17 cellular contexts compared by ENCODE assay signal in the genomic region with DNA sequence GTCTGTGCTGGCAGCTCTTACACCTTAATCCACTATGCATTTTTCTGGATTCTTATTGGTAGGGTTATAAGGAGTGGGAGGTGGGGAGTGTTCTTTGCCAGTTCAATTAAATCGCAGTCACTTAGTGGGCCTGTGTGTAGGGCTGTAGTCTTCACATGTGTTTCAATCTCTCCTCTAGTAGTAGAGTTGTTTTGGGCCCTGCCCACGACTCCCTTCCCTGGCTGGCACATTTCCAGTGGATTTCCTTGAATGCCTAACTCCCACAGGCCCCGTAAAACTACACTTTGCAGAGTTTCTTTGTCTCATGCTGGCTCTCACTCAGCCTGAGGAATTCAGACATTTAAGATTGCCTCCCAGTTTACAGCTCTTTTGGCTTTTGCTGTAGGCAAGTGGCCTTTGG.
DNase-seq lines count a peak whose midpoint lies in the region; ATAC-seq, FAIRE-seq and TF ChIP-seq lines count a peak whose summit lies in the region.
"Had no signal": no experiment of that assay in that cellular context is flagged by ENCODE, and none has a peak within 500 bp of the region (broad histone marks: within the 10 kb centered on the region; RNA-seq: fewer than 3 reads in every experiment).

No MANE protein-coding gene starts in this region.

- no peak overlapping the region for H3K4ac ChIP-seq in mesendoderm (ENCODE audit: low read depth, low read length)

- H3K23ac ChIP-seq in mesendoderm (ENCODE audit: low read length): no peak overlapping the region

- in situ Hi-C loops in astrocyte of the spinal cord (cut with HindIII; ENCODE audit: low sequenced_read_pairs): no loop called here

- intact Hi-C loops in colonic mucosa (cut with DNase I): no loop called here

- H3K56ac ChIP-seq in mesendoderm (ENCODE audit: low read length): peak overlapping the region; percentile 47

- no peaks in the 10 kb centered on the region for H3K36me3 ChIP-seq in BJ (ENCODE audit: control insufficient read depth, insufficient read depth, low read length)
- no peaks in the 10 kb centered on the region for H3K36me3 ChIP-seq in mesendoderm (ENCODE audit: control insufficient read depth, insufficient read depth, low read length)
- no peaks in the 10 kb centered on the region for H3K36me3 ChIP-seq in colonic mucosa

- H2BK5ac ChIP-seq in mesendoderm (ENCODE audit: low read length): no peak overlapping the region

- WGBS in mesendoderm (ENCODE audit: extremely low coverage, insufficient coverage, low lambda C conversion rate): no CpG with 5 or more reads among the region's 3 CpGs

- H3K4me2 ChIP-seq in mesendoderm (ENCODE audit: low read length): no peak overlapping the region

- H2BK15ac ChIP-seq in mesendoderm (replicated peaks; ENCODE audit: low read depth): no peak overlapping the region

- no peaks in the 10 kb centered on the region for H3K79me2 ChIP-seq in mesendoderm (ENCODE audit: control insufficient read depth, insufficient read depth, low read length)

- H3K9me3 ChIP-seq in colonic mucosa: no peaks in the 10 kb centered on the region

- H4K8ac ChIP-seq in mesendoderm (ENCODE audit: low read depth, low read length): no peak overlapping the region

- CTCF ChIA-PET in BJ (lab: Yijun Ruan, JAX): no interaction called here

- H3K18ac ChIP-seq in mesendoderm (ENCODE audit: low read length): no peak overlapping the region

- H3K27ac ChIP-seq in mesendoderm (ENCODE audit: low read depth, low read length) (no peak overlapping the region), colonic mucosa (no peak overlapping the region)

- no peak for FAIRE-seq in HTR-8/SVneo (lab: Jason Lieb, UNC)
- FAIRE-seq: frontal cortex had no signal

- H2BK120ac ChIP-seq in mesendoderm (ENCODE audit: low read depth, low read length): no peak overlapping the region

- no peaks in the 10 kb centered on the region for H3K79me1 ChIP-seq in mesendoderm (ENCODE audit: low read length)

- no peak for TF ChIP-seq CTCF in BJ (IDR thresholded peaks at IDR 0.05; ENCODE audit: insufficient read depth, low read depth, low read length)
- TF ChIP-seq CTCF in astrocyte of the spinal cord (IDR thresholded peaks at IDR 0.05; ENCODE audit: low read depth, low read length): no peak
- TF ChIP-seq CTCF in colonic mucosa (IDR thresholded peaks at IDR 0.05): no peak

- H3K4me3 ChIP-seq in BJ (ENCODE audit: low read depth, low read length) (no peak overlapping the region), astrocyte of the spinal cord (ENCODE audit: low read depth, low read length) (no peak overlapping the region), mesendoderm (ENCODE audit: low read length) (no peak overlapping the region), colonic mucosa (no peak overlapping the region)

- ATAC-seq in HG02885 (IDR thresholded peaks at IDR 0.05; ENCODE audit: poor library complexity, unreplicated experiment): no peak
- ATAC-seq: left lobe of liver, PC-3 had no signal

- DNase-seq in BJ (ENCODE audit: low read depth): peak; percentile 21
- peak; percentile 14 for DNase-seq in HTR-8/SVneo (ENCODE audit: insufficient read length, low spot score)
- DNase-seq in astrocyte of the spinal cord (ENCODE audit: low read depth, low spot score): peak; percentile 40
- DNase-seq in mesendoderm: peak; percentile 44
- DNase-seq in stimulated activated CD4-positive, alpha-beta T cell treated with anti-CD3 and anti-CD28 coated beads, Interleukin-1b, Interleukin-23, amount 100 ng/mL, for 48 hours: no peak
- DNase-seq in NCI-H446 (lab: John Stamatoyannopoulos, UW): no peak
- DNase-seq in colonic mucosa: no peak
- DNase-seq: activated CD8-positive, alpha-beta memory T cell treated with anti-CD3 and anti-CD28 coated beads for 24 hours; activated naive CD4-positive, alpha-beta T cell treated with anti-CD3 and anti-CD28 coated beads, Interleukin-2, amount 10 ng/mL, durations not matched to agents 7 days and 5 days; DMS79; NCI-H2081 treated with DMSO at 0.1 percent for 48 hours; occipital lobe; PC-3; stimulated activated naive CD4-positive, alpha-beta T cell had no signal

- H4K5ac ChIP-seq in mesendoderm (ENCODE audit: low read length): no peak overlapping the region

- H3K4me1 ChIP-seq in mesendoderm (ENCODE audit: control insufficient read depth, low read depth, low read length) (no peaks in the 10 kb centered on the region), colonic mucosa (no peaks in the 10 kb centered on the region)

- no peak overlapping the region for H2AK5ac ChIP-seq in mesendoderm (ENCODE audit: low read length)

- POLR2A ChIA-PET in BJ (lab: Charles Lee): no interaction called here

- H3K9ac ChIP-seq in mesendoderm (ENCODE audit: low read length): no peak overlapping the region
- no peak overlapping the region for H3K9ac ChIP-seq in colonic mucosa (ENCODE audit: low read depth in 2 of 2, low read length in 2 of 2)

- no peaks in the 10 kb centered on the region for H3K27me3 ChIP-seq in BJ (ENCODE audit: control insufficient read depth, insufficient read depth, low read length)
- H3K27me3 ChIP-seq in mesendoderm (ENCODE audit: insufficient read depth, low read length, poor library complexity): no peaks in the 10 kb centered on the region
- no peaks in the 10 kb centered on the region for H3K27me3 ChIP-seq in colonic mucosa

Comparison
In these comparisons a context has a peak if more than half of its experiments do, and no peak if none do; other contexts are left out.
1. DNase-seq: peak in BJ (single experiment), HTR-8/SVneo (single experiment), astrocyte of the spinal cord (single experiment) and mesendoderm (single experiment); none in stimulated activated CD4-positive, alpha-beta T cell treated with anti-CD3 and anti-CD28 coated beads, Interleukin-1b, Interleukin-23, amount 100 ng/mL, for 48 hours (single experiment), NCI-H446 (0 of 2) and colonic mucosa (single experiment).